25 cellular contexts compared by ENCODE assay signal in genomic region chr9:38390442-38390841, GRCh38. TPM values are rescaled to one million over a fixed set of nuclear protein-coding genes. Genes with fewer than 3 reads are reported as not detected.
DNase-seq lines count a peak whose midpoint lies in the region; ATAC-seq, FAIRE-seq and TF ChIP-seq lines count a peak whose summit lies in the region.
"Had no signal": no experiment of that assay in that cellular context is flagged by ENCODE, and none has a peak within 500 bp of the region (broad histone marks: within the 10 kb centered on the region; RNA-seq: fewer than 3 reads in every experiment).

No MANE protein-coding gene starts in this region.

- peak overlapping the region; percentile 35 for H3K4me2 ChIP-seq in K562 (ENCODE audit: insufficient read depth, low read length)
- no peak overlapping the region for H3K4me2 ChIP-seq in mesenchymal stem cell (ENCODE audit: low read length, poor library complexity, severe bottlenecking)

- H3K4ac ChIP-seq in mesenchymal stem cell (ENCODE audit: low read depth in 1 of 2, low read length in 2 of 2): no peak overlapping the region

- H3K4me3 ChIP-seq in K562 (no peak overlapping the region), mesenchymal stem cell (ENCODE audit: insufficient read depth in 1 of 2, low read depth in 1 of 2, low read length in 2 of 2) (no peak overlapping the region), thoracic aorta (no peak overlapping the region)
- H3K4me3 ChIP-seq: GM12878, HAP-1 had no signal

- H2AFZ ChIP-seq in K562 (ENCODE audit: low read depth, low read length): peak overlapping the region; percentile 51
- H2AFZ ChIP-seq in mesenchymal stem cell (ENCODE audit: low read depth, low read length): no peak overlapping the region

- H2BK5ac ChIP-seq in mesenchymal stem cell (ENCODE audit: low read depth, low read length, poor library complexity, severe bottlenecking): no peak overlapping the region

- H3K14ac ChIP-seq in mesenchymal stem cell (ENCODE audit: low read length in 2 of 2): no peak overlapping the region

- ATAC-seq in K562: no peak
- ATAC-seq in thoracic aorta (ENCODE audit: insufficient number of reproducible peaks, low FRiP score, low read depth): no peak
- no peak for ATAC-seq in HG03097 (IDR thresholded peaks at IDR 0.05; ENCODE audit: low FRiP score, unreplicated experiment)
- ATAC-seq in GM18520 (IDR thresholded peaks at IDR 0.05; ENCODE audit: unreplicated experiment): no peak
- ATAC-seq: GM12878, left colon, SK-N-SH treated with all-trans-retinoic acid at 6 μM for 48 hours had no signal

- TF ChIP-seq CTCF in K562 (IDR thresholded peaks at IDR 0.05 in 2 of 3, conservative IDR thresholded peaks at IDR 0.05 in 1 of 3; ENCODE audit: insufficient read depth in 2 of 3, low read depth in 1 of 3, low read length in 3 of 3) (no peak), thoracic aorta (IDR thresholded peaks at IDR 0.05) (no peak), GM13976 (IDR thresholded peaks at IDR 0.05; ENCODE audit: borderline replicate concordance, control extremely low read depth, extremely low read depth, insufficient read depth, missing control alignments) (no peak)

- H3K23ac ChIP-seq in mesenchymal stem cell (ENCODE audit: low read length in 2 of 2): no peak overlapping the region

- H2AK5ac ChIP-seq in mesenchymal stem cell (ENCODE audit: low read length, severe bottlenecking): peak overlapping the region; percentile 45

- no peak for TF ChIP-seq POLR2A in K562 (conservative IDR thresholded peaks at IDR 0.05)

- POLR2A ChIA-PET in K562 (lab: Yijun Ruan, JAX): interaction anchor here (0.6 kb wide), 1 partner anchor 1399 kb away, joined by 3 read pairs; no protein-coding TSS in a partner anchor

- H3K18ac ChIP-seq in mesenchymal stem cell (ENCODE audit: low read depth in 1 of 2, low read length in 2 of 2): no peak overlapping the region

- no peak overlapping the region for H3K27ac ChIP-seq in K562 (ENCODE audit: extremely low read depth, low read depth, low read length)
- H3K27ac ChIP-seq in mesenchymal stem cell (ENCODE audit: low read length, poor library complexity, severe bottlenecking): no peak overlapping the region
- H3K27ac ChIP-seq in thoracic aorta: peak overlapping the region; percentile 99 to 100
- H3K27ac ChIP-seq: C4-2B, RWPE1 had no signal

- no peak overlapping the region for H4K8ac ChIP-seq in mesenchymal stem cell (ENCODE audit: low read length)

- no peaks in the 10 kb centered on the region for H3K9me1 ChIP-seq in K562 (ENCODE audit: control insufficient read depth, insufficient read depth, low read length)

- peak; percentile 63 for FAIRE-seq in K562 (lab: Jason Lieb, UNC)
- FAIRE-seq: urothelium cell line had no signal

- no peak for TF ChIP-seq RAD21 in K562 (CRISPR knock-in tag; conservative IDR thresholded peaks at IDR 0.05 in 1 of 2, IDR thresholded peaks at IDR 0.05 in 1 of 2)

- H3K27me3 ChIP-seq in K562 (ENCODE audit: control insufficient read depth in 2 of 2, insufficient read depth in 2 of 2, low read length in 2 of 2) (no peaks in the 10 kb centered on the region), mesenchymal stem cell (ENCODE audit: control insufficient read depth in 1 of 2, insufficient read depth in 1 of 2, low read length in 2 of 2) (no peaks in the 10 kb centered on the region), thoracic aorta (replicated peaks; ENCODE audit: insufficient read depth) (no peaks in the 10 kb centered on the region)

- peak; percentile 69 for TF ChIP-seq EP300 in K562 (IDR thresholded peaks at IDR 0.05; ENCODE audit: low read length)

- H3K4me1 ChIP-seq in K562 (replicated peaks in 1 of 2; ENCODE audit: control insufficient read depth in 2 of 2, insufficient read depth in 2 of 2, low read length in 2 of 2) (peaks cover 38% of the 10 kb centered on the region in 2 experiments), mesenchymal stem cell (ENCODE audit: control insufficient read depth, insufficient read depth, low read depth, low read length) (peaks cover 27% of the 10 kb centered on the region), thoracic aorta (ENCODE audit: control insufficient read depth in 1 of 2, low read depth in 2 of 2) (peaks cover 34 to 70% of the 10 kb centered on the region in 2 donors)

- H3K9me3 ChIP-seq in K562 (replicated peaks; ENCODE audit: control insufficient read depth, insufficient read depth, low read depth, low read length): no peaks in the 10 kb centered on the region
- no peaks in the 10 kb centered on the region for H3K9me3 ChIP-seq in mesenchymal stem cell (ENCODE audit: control insufficient read depth, low read length)
- H3K9me3 ChIP-seq in thoracic aorta: no peaks in the 10 kb centered on the region

- H2BK12ac ChIP-seq in mesenchymal stem cell (ENCODE audit: low read length in 2 of 2): no peak overlapping the region

- intact Hi-C loops in K562 (cut with micrococcal nuclease): no loop called here

- DNase-seq in KBM-7 (peak; percentile 20), K562 (ENCODE audit: extremely low read depth in 1 of 4, low spot score in 3 of 4) (peak; percentile 28 to 68 (median 49)), mesenchymal stem cell (no peak), thoracic aorta (ENCODE audit: low spot score) (no peak), GM13976 (ENCODE audit: low spot score) (no peak)
- DNase-seq in stimulated activated CD4-positive, alpha-beta T cell treated with anti-CD3 and anti-CD28 coated beads, Interleukin-4, amount 100 ng/mL, for 24 hours: no peak
- DNase-seq: activated CD4-positive, alpha-beta T cell treated with anti-CD3 and anti-CD28 coated beads for 4 hours; caudate nucleus; DMS153; GF-D8; left colon; midbrain; NCI-H1930; NCI-H446 treated with DMSO at 0.1 percent for 48 hours; occipital lobe; stimulated activated CD4-positive, alpha-beta T cell treated with anti-CD3 and anti-CD28 coated beads, Interleukin-1b, Interleukin-23, amount 100 ng/mL, for 48 hours; T-helper 9 cell had no signal

- H3K79me2 ChIP-seq in K562 (ENCODE audit: control insufficient read depth, insufficient read depth, low read length): peaks cover 29% of the 10 kb centered on the region

- no peak overlapping the region for H2BK120ac ChIP-seq in mesenchymal stem cell (ENCODE audit: low read depth, low read length)

- H4K20me1 ChIP-seq in K562 (replicated peaks; ENCODE audit: control insufficient read depth, insufficient read depth, low read length): no peaks in the 10 kb centered on the region

- no peak overlapping the region for H4K91ac ChIP-seq in mesenchymal stem cell (ENCODE audit: low read length)

- CTCF ChIA-PET in K562 (lab: Yijun Ruan, JAX; ENCODE audit: low intra/inter-chr PET ratio): no interaction called here

- H3K9ac ChIP-seq in K562 (ENCODE audit: insufficient read depth in 1 of 2, low read depth in 2 of 2, low read length in 2 of 2) (peak overlapping the region; percentile 4 to 50; a peak in 1 of 4 replicates), mesenchymal stem cell (ENCODE audit: low read length) (peak overlapping the region; percentile 36)

- H3K36me3 ChIP-seq in K562 (ENCODE audit: control insufficient read depth, insufficient read depth, low read length): peaks cover 14% of the 10 kb centered on the region; the same call in 1 of the 3 replicates
- peaks cover 4 to 5% of the 10 kb centered on the region in 2 experiments for H3K36me3 ChIP-seq in mesenchymal stem cell (ENCODE audit: control insufficient read depth in 1 of 2, insufficient read depth in 2 of 2, low read depth in 1 of 2, low read length in 2 of 2)
- peaks cover 8% of the 10 kb centered on the region for H3K36me3 ChIP-seq in thoracic aorta

- peaks cover 12% of the 10 kb centered on the region for H3K79me1 ChIP-seq in mesenchymal stem cell (replicated peaks; ENCODE audit: low read length, poor library complexity, severe bottlenecking)

- 12% methylated on average over 1 of the region's 1 CpG for WGBS in K562 (ENCODE audit: insufficient coverage, low coverage, missing lambda C conversion rate)
- WGBS in mesenchymal stem cell: 66% methylated on average over 1 of the region's 1 CpG

- no peak overlapping the region for H2BK15ac ChIP-seq in mesenchymal stem cell (ENCODE audit: low read depth, poor library complexity, severe bottlenecking)

- in situ Hi-C loops in KBM-7 (cut with MboI; ENCODE audit: low pct_unique_long_range_greater_than_20kb, low sequenced_read_pairs): loop anchor here (25.0 kb wide), 3 partner anchors 303 to 878 kb away; no protein-coding TSS in a partner anchor
- in situ Hi-C loops in K562 (cut with MboI): no loop called here
- in situ Hi-C loops in GM13976 (cut with MboI; ENCODE audit: low sequenced_read_pairs, unreplicated experiment): no loop called here

- no TSS peak for BruUV-seq in K562 (replicated peaks; lab: Mats Ljungman, UMichigan)

RNA-seq across cellular contexts. Expression of gene ALDH1B1, which starts 2.1 kb away (rescaled TPM):
- total RNA-seq in K562 (2011; cell fraction: chromatin; rRNA removed; ENCODE audit: low replicate concordance): 16.1 and 24.5 TPM in 2 replicates
- total RNA-seq in K562 (2011; cell fraction: nucleolus; rRNA removed): 19.7 and 24.8 TPM in 2 replicates
- 16.6 and 20.7 TPM in 2 replicates for total RNA-seq in K562 (2011; cell fraction: nucleoplasm; rRNA removed)
- total RNA-seq in K562 (2014; rRNA removed) (24.1 and 37.6 TPM in 2 replicates), K562 (2014; rRNA removed; fragmentation: Illumina TruSeq; extraction: Trizol) (29.5 and 33.6 TPM in 2 replicates), K562 (2015; rRNA removed; fragmentation: Illumina TruSeq; extraction: Trizol) (39.2 and 41.0 TPM in 2 replicates), K562 (2021) (44.8 and 46.3 TPM in 2 replicates), thoracic aorta (100 to 1,000 TPM; 195 to 229 TPM)
- polyA plus RNA-seq in K562 (2011; rRNA removed) (27.4 and 30.8 TPM in 2 replicates), K562 (2014; fragmentation: Illumina TruSeq; extraction: Trizol) (46.5 and 51.6 TPM in 2 replicates), K562 (2014; fragmentation: Nextera tagmentation; extraction: Ambion mirVana) (10 to 100 TPM in 1 of 2 experiments, 1 to 10 TPM in 1; 8.6 to 12.7 TPM), K562 (2014; rRNA removed) (22.4 and 27.7 TPM in 2 replicates)
- 25.5 and 37.7 TPM in 2 replicates for polyA plus RNA-seq in K562 (2011; cell fraction: cytosol; rRNA removed)
- 10.3 and 12.1 TPM in 2 replicates for polyA plus RNA-seq in K562 (2011; cell fraction: nucleus; rRNA removed)
- 19.7 and 39.1 TPM in 2 replicates for polyA plus RNA-seq in K562 (2012)
- polyA minus RNA-seq in K562 (2011; rRNA and poly(A)+ RNA removed): 50.6 and 57.9 TPM in 2 replicates
- 47.5 and 49.1 TPM in 2 replicates for polyA minus RNA-seq in K562 (2011; cell fraction: cytosol; rRNA and poly(A)+ RNA removed)
- polyA minus RNA-seq in K562 (2011; cell fraction: nucleus; rRNA and poly(A)+ RNA removed): 10.2 and 12.7 TPM in 2 replicates
- polyA plus RNA-seq in mesenchymal stem cell (2013, experiment 1 of 2): 10.5 TPM
- polyA plus RNA-seq in mesenchymal stem cell (2013, experiment 2 of 2): 9.8 TPM

RNA-seq across cellular contexts. Expression of gene IGFBPL1, which starts 33.8 kb away (rescaled TPM):
- total RNA-seq in K562 (2011; cell fraction: chromatin; rRNA removed; ENCODE audit: low replicate concordance): not detected in 2 replicates
- total RNA-seq in K562 (2011; cell fraction: nucleolus; rRNA removed): not detected in 2 replicates
- not detected in 2 replicates for total RNA-seq in K562 (2011; cell fraction: nucleoplasm; rRNA removed)
- total RNA-seq in K562 (2014; rRNA removed) (not detected in 2 replicates), K562 (2014; rRNA removed; fragmentation: Illumina TruSeq; extraction: Trizol) (not detected in 2 replicates), K562 (2015; rRNA removed; fragmentation: Illumina TruSeq; extraction: Trizol) (not detected in 2 replicates), K562 (2021) (not detected in 2 replicates), thoracic aorta (10 to 100 TPM; 16.6 to 34.0 TPM)
- polyA plus RNA-seq in K562 (2011; rRNA removed) (not detected in 2 replicates), K562 (2014; fragmentation: Illumina TruSeq; extraction: Trizol) (not detected in 2 replicates), K562 (2014; fragmentation: Nextera tagmentation; extraction: Ambion mirVana) (not detected), K562 (2014; rRNA removed) (not detected in 2 replicates)
- not detected in 2 replicates for polyA plus RNA-seq in K562 (2011; cell fraction: cytosol; rRNA removed)
- not detected in 2 replicates for polyA plus RNA-seq in K562 (2011; cell fraction: nucleus; rRNA removed)
- not detected in 2 replicates for polyA plus RNA-seq in K562 (2012)
- polyA minus RNA-seq in K562 (2011; rRNA and poly(A)+ RNA removed): not detected in 2 replicates
- not detected in 2 replicates for polyA minus RNA-seq in K562 (2011; cell fraction: cytosol; rRNA and poly(A)+ RNA removed)
- not detected in 2 replicates for polyA minus RNA-seq in K562 (2011; cell fraction: nucleus; rRNA and poly(A)+ RNA removed)
- 0.08 TPM for polyA plus RNA-seq in mesenchymal stem cell (2013, experiment 1 of 2)
- polyA plus RNA-seq in mesenchymal stem cell (2013, experiment 2 of 2): not detected
- total RNA-seq: GM12878 had no signal

Comparison
In these comparisons a context has a peak if more than half of its experiments do, and no peak if none do; other contexts are left out.
1. DNase-seq: peak in KBM-7 (single experiment) and K562 (4 of 4); none in mesenchymal stem cell (single experiment), thoracic aorta (single experiment), GM13976 (single experiment) and stimulated activated CD4-positive, alpha-beta T cell treated with anti-CD3 and anti-CD28 coated beads, Interleukin-4, amount 100 ng/mL, for 24 hours (single experiment).
2. H3K27ac ChIP-seq: peak in thoracic aorta (2 of 2); none in K562 (single experiment) and mesenchymal stem cell (single experiment).
3. RNA of gene ALDH1B1, which starts 2.1 kb away (total RNA-seq): 195 to 229 TPM in thoracic aorta; 16.1 to 46.3 TPM in K562; every median in the first group is over 4 times any median in the second.
4. RNA of gene IGFBPL1, which starts 33.8 kb away (total RNA-seq): 16.6 to 34.0 TPM in thoracic aorta; not detected in K562; every median in the first group is over 10 times any median in the second.